Comparison of ENCODE assay signal across 9 cellular contexts in genomic region chr9:98109052-98109451, GRCh38. TPM values are rescaled to one million over a fixed set of nuclear protein-coding genes. Genes with fewer than 3 reads are reported as not detected.
A peak's percentile ranks its signal among the peaks of the same experiment; 100 is the strongest.
DNase-seq lines count a peak whose midpoint lies in the region; ATAC-seq and TF ChIP-seq lines count a peak whose summit lies in the region.
"Had no signal": no experiment of that assay in that cellular context is flagged by ENCODE, and none has a peak within 500 bp of the region (broad histone marks: within the 10 kb centered on the region; RNA-seq: fewer than 3 reads in every experiment).

No MANE protein-coding gene starts in this region.

- no peak overlapping the region for H2AFZ ChIP-seq in mesenchymal stem cell (ENCODE audit: low read depth, low read length)

- no peak overlapping the region for H3K18ac ChIP-seq in mesenchymal stem cell (ENCODE audit: low read depth in 1 of 2, low read length in 2 of 2)

- no peak overlapping the region for H3K4me2 ChIP-seq in mesenchymal stem cell (ENCODE audit: low read length, poor library complexity, severe bottlenecking)

- no peak overlapping the region for H3K23ac ChIP-seq in mesenchymal stem cell (ENCODE audit: low read length in 2 of 2)

- no peaks in the 10 kb centered on the region for H3K27me3 ChIP-seq in Peyer's patch
- no peaks in the 10 kb centered on the region for H3K27me3 ChIP-seq in thymus (ENCODE audit: control insufficient read depth, insufficient read depth)
- H3K27me3 ChIP-seq in mesenchymal stem cell (ENCODE audit: control insufficient read depth in 1 of 2, insufficient read depth in 1 of 2, low read length in 2 of 2): no peaks in the 10 kb centered on the region
- H3K27me3 ChIP-seq in tibial artery: no peaks in the 10 kb centered on the region

- ATAC-seq in effector memory CD8-positive, alpha-beta T cell (replicated peaks): no peak

- TF ChIP-seq POLR2A in Peyer's patch (IDR thresholded peaks at IDR 0.05): no peak

- H2BK12ac ChIP-seq in mesenchymal stem cell (ENCODE audit: low read length in 2 of 2): no peak overlapping the region

- no peak overlapping the region for H3K14ac ChIP-seq in mesenchymal stem cell (ENCODE audit: low read length in 2 of 2)

- WGBS in thymus: 36% methylated on average over 3 of the region's 3 CpGs
- WGBS in mesenchymal stem cell: 97% methylated on average over 2 of the region's 3 CpGs

- TF ChIP-seq CTCF in Peyer's patch (IDR thresholded peaks at IDR 0.05): no peak
- TF ChIP-seq CTCF in tibial artery (IDR thresholded peaks at IDR 0.05): no peak

- H3K27ac ChIP-seq in Peyer's patch (peak overlapping the region; percentile 58 to 84 (median 73)), thymus (ENCODE audit: low read depth) (peak overlapping the region; percentile 98), mesenchymal stem cell (ENCODE audit: low read length, poor library complexity, severe bottlenecking) (no peak overlapping the region), tibial artery (no peak overlapping the region)

- no peak overlapping the region for H2BK15ac ChIP-seq in mesenchymal stem cell (ENCODE audit: low read depth, poor library complexity, severe bottlenecking)

- no peak overlapping the region for H2AK5ac ChIP-seq in mesenchymal stem cell (ENCODE audit: low read length, severe bottlenecking)

- no peak overlapping the region for H4K8ac ChIP-seq in mesenchymal stem cell (ENCODE audit: low read length)

- H3K4me1 Mint-ChIP-seq in effector memory CD8-positive, alpha-beta T cell (ENCODE audit: low read depth in 2 of 2): peaks cover 46 to 72% of the 10 kb centered on the region in 2 donors

- peak; percentile 59 for DNase-seq in activated effector memory CD4-positive, alpha-beta T cell treated with anti-CD3 and anti-CD28 coated beads, Interleukin-2, amount 50 U/mL, for 16 hours
- DNase-seq in activated effector memory CD4-positive, alpha-beta T cell treated with Interleukin-2 at 50 U/mL for 16 hours: no peak
- DNase-seq in Peyer's patch (peak in 1 of 3 donors; percentile 35), AG08396 (ENCODE audit: low spot score) (no peak), mesenchymal stem cell (no peak), tibial artery (no peak)
- DNase-seq in effector memory CD8-positive, alpha-beta T cell: no peak
- DNase-seq: NCI-H226 had no signal

- no peak overlapping the region for H3K4me3 ChIP-seq in Peyer's patch
- H3K4me3 ChIP-seq in thymus (ENCODE audit: low read length): no peak overlapping the region
- H3K4me3 ChIP-seq in mesenchymal stem cell (ENCODE audit: insufficient read depth in 1 of 2, low read depth in 1 of 2, low read length in 2 of 2): no peak overlapping the region
- H3K4me3 ChIP-seq in tibial artery: no peak overlapping the region

- no peak overlapping the region for H2BK120ac ChIP-seq in mesenchymal stem cell (ENCODE audit: low read depth, low read length)

- H3K79me1 ChIP-seq in mesenchymal stem cell (replicated peaks; ENCODE audit: low read length, poor library complexity, severe bottlenecking): no peaks in the 10 kb centered on the region

- H4K91ac ChIP-seq in mesenchymal stem cell (ENCODE audit: low read length): no peak overlapping the region

- intact Hi-C loops in tibial artery (cut with DNase I; ENCODE audit: low total_unique reads): no loop called here

- H3K9me3 Mint-ChIP-seq in effector memory CD8-positive, alpha-beta T cell: no peaks in the 10 kb centered on the region

- H3K9ac ChIP-seq in mesenchymal stem cell (ENCODE audit: low read length): no peak overlapping the region

- peaks cover 44% of the 10 kb centered on the region for H3K36me3 Mint-ChIP-seq in effector memory CD8-positive, alpha-beta T cell (ENCODE audit: insufficient read depth)

- H3K9me3 ChIP-seq in Peyer's patch: no peaks in the 10 kb centered on the region
- no peaks in the 10 kb centered on the region for H3K9me3 ChIP-seq in thymus (ENCODE audit: control insufficient read depth)
- H3K9me3 ChIP-seq in mesenchymal stem cell (ENCODE audit: control insufficient read depth, low read length): no peaks in the 10 kb centered on the region
- peaks cover 0 to 4% (median 0%) of the 10 kb centered on the region in 3 donors for H3K9me3 ChIP-seq in tibial artery

- H3K27ac Mint-ChIP-seq in effector memory CD8-positive, alpha-beta T cell: peak overlapping the region; percentile 89 to 97

- H2BK5ac ChIP-seq in mesenchymal stem cell (ENCODE audit: low read depth, low read length, poor library complexity, severe bottlenecking): no peak overlapping the region

- H3K27me3 Mint-ChIP-seq in effector memory CD8-positive, alpha-beta T cell: no peaks in the 10 kb centered on the region

- H3K4me1 ChIP-seq in Peyer's patch: peaks cover 0 to 42% (median 7%) of the 10 kb centered on the region in 4 donors
- peaks cover 50% of the 10 kb centered on the region for H3K4me1 ChIP-seq in thymus (ENCODE audit: control insufficient read depth, insufficient read depth, low read length)
- no peaks in the 10 kb centered on the region for H3K4me1 ChIP-seq in mesenchymal stem cell (ENCODE audit: control insufficient read depth, insufficient read depth, low read depth, low read length)
- H3K4me1 ChIP-seq in tibial artery: no peaks in the 10 kb centered on the region

- H3K36me3 ChIP-seq in Peyer's patch: peaks cover 0 to 32% (median 0%) of the 10 kb centered on the region in 3 donors
- no peaks in the 10 kb centered on the region for H3K36me3 ChIP-seq in thymus (ENCODE audit: control insufficient read depth, insufficient read depth)
- no peaks in the 10 kb centered on the region for H3K36me3 ChIP-seq in mesenchymal stem cell (ENCODE audit: control insufficient read depth in 1 of 2, insufficient read depth in 2 of 2, low read depth in 1 of 2, low read length in 2 of 2)
- no peaks in the 10 kb centered on the region for H3K36me3 ChIP-seq in tibial artery

- no peak overlapping the region for H3K4ac ChIP-seq in mesenchymal stem cell (ENCODE audit: low read depth in 1 of 2, low read length in 2 of 2)

- peak overlapping the region; percentile 62 to 66 for H3K4me3 Mint-ChIP-seq in effector memory CD8-positive, alpha-beta T cell

RNA-seq across cellular contexts. Expression of gene TRIM14, which starts 10.0 kb away (rescaled TPM):
- 100 to 1,000 TPM in 1 of 4 donors, 10 to 100 TPM in 3; 61.1 to 101 (median 72.0) TPM for total RNA-seq in Peyer's patch
- 16.4 TPM for polyA plus RNA-seq in thymus
- polyA plus RNA-seq in mesenchymal stem cell (2013, experiment 1 of 2): 8.1 TPM
- polyA plus RNA-seq in mesenchymal stem cell (2013, experiment 2 of 2): 8.1 TPM

RNA-seq across cellular contexts. Expression of gene NANS, which starts 52.5 kb away (rescaled TPM):
- 10 to 100 TPM; 46.4 to 90.8 (median 76.7) TPM for total RNA-seq in Peyer's patch
- polyA plus RNA-seq in thymus: 38.0 TPM
- 72.3 TPM for polyA plus RNA-seq in mesenchymal stem cell (2013, experiment 1 of 2)
- 72.4 TPM for polyA plus RNA-seq in mesenchymal stem cell (2013, experiment 2 of 2)

Comparison
In these comparisons a context has a peak if more than half of its experiments do, and no peak if none do; other contexts are left out.
1. H3K27ac ChIP-seq: peak in Peyer's patch (4 of 4) and thymus (single experiment); none in mesenchymal stem cell (single experiment) and tibial artery (0 of 2).